Comparison of ENCODE assay signal across 31 cellular contexts in genomic region chr2:194054262-194054767, GRCh38.
"Had no signal": no experiment of that assay in that cellular context is flagged by ENCODE, and none has a peak within 500 bp of the region (broad histone marks: within the 10 kb centered on the region; RNA-seq: fewer than 3 reads in every experiment).

No MANE protein-coding gene starts in this region.

- H3K27me3 ChIP-seq: adrenal gland, ascending aorta, breast epithelium, cardiac muscle cell, colonic mucosa, esophagus squamous epithelium, gastroesophageal sphincter, heart right ventricle had no signal

- FAIRE-seq: endometrium, endothelial cell of umbilical vein had no signal

- H3K4me3 ChIP-seq: adrenal gland, ascending aorta, breast epithelium, cardiac muscle cell, colonic mucosa, esophagus squamous epithelium, gastroesophageal sphincter, heart right ventricle had no signal

- H3K4me1 ChIP-seq: adrenal gland, ascending aorta, breast epithelium, colonic mucosa, esophagus squamous epithelium, gastroesophageal sphincter, heart right ventricle had no signal

- H3K36me3 ChIP-seq: adrenal gland, ascending aorta, breast epithelium, cardiac muscle cell, colonic mucosa, esophagus squamous epithelium, gastroesophageal sphincter, heart right ventricle, WERI-Rb-1 had no signal

- DNase-seq: activated B cell treated with CpG ODN at 0.5 μM for 24 hours; activated CD4-positive, alpha-beta T cell treated with anti-CD3 and anti-CD28 coated beads for 48 hours; activated CD4-positive, alpha-beta T cell treated with anti-CD3 and anti-CD28 coated beads, Interleukin-2, amount 50 U/mL, for 1 hour; activated CD4-positive, alpha-beta T cell treated with anti-CD3 and anti-CD28 coated beads, Interleukin-2, amount 50 U/mL, for 48 hours; activated CD8-positive, alpha-beta memory T cell treated with anti-CD3 and anti-CD28 coated beads for 24 hours; activated CD8-positive, alpha-beta T cell treated with anti-CD3 and anti-CD28 coated beads for 36 hours; activated effector memory CD4-positive, alpha-beta T cell treated with anti-CD3 and anti-CD28 coated beads, Interleukin-2, amount 50 U/mL, for 16 hours; activated naive CD4-positive, alpha-beta T cell treated with anti-CD3 and anti-CD28 coated beads for 36 hours; activated naive CD8-positive, alpha-beta T cell treated with anti-CD3 and anti-CD28 coated beads for 36 hours; activated naive CD8-positive, alpha-beta T cell treated with anti-CD3 and anti-CD28 coated beads, Interleukin-2, amount 50 U/mL, for 24 hours; activated T-cell treated with anti-CD3 and anti-CD28 coated beads, Interleukin-2, amount 50 U/mL, for 4 hours; adrenal gland; amygdala; central memory CD4-positive, alpha-beta T cell; cerebellar nuclear complex; colonic mucosa; effector CD8-positive, alpha-beta T cell; esophagus squamous epithelium; foreskin melanocyte; heart right ventricle; T-helper 17 cell; T1000; WERI-Rb-1 had no signal

- H3K9me3 ChIP-seq: ascending aorta, breast epithelium, colonic mucosa, esophagus squamous epithelium, gastroesophageal sphincter had no signal

- ATAC-seq: activated CD4-positive, CD25-positive, alpha-beta regulatory T cell treated with anti-CD3 and anti-CD28 coated beads, Interleukin-2, amount 50 U/mL, for 24 hours; activated CD8-positive, alpha-beta T cell treated with anti-CD3 and anti-CD28 coated beads for 36 hours; activated naive CD8-positive, alpha-beta T cell treated with anti-CD3 and anti-CD28 coated beads, Interleukin-2, amount 50 U/mL, for 24 hours; activated T-cell treated with anti-CD3 and anti-CD28 coated beads, Interleukin-2, amount 50 U/mL, for 4 hours; gastroesophageal sphincter; heart right ventricle; T-helper 17 cell had no signal

- H3K27ac ChIP-seq: adrenal gland, ascending aorta, breast epithelium, cardiac muscle cell, colonic mucosa, epithelial cell of prostate, esophagus squamous epithelium, gastroesophageal sphincter, heart right ventricle, WERI-Rb-1 had no signal
